8 cellular contexts compared by ENCODE assay signal in genomic region chr2:233565685-233566140, GRCh38. TPM values are rescaled to one million over a fixed set of nuclear protein-coding genes. Genes with fewer than 3 reads are reported as not detected.
DNase-seq lines count a peak whose midpoint lies in the region; ATAC-seq and TF ChIP-seq lines count a peak whose summit lies in the region.

No MANE protein-coding gene starts in this region.

- H3K4me1 ChIP-seq in adipocyte (ENCODE audit: control insufficient read depth, insufficient read depth, low read length) (peaks cover 17% of the 10 kb centered on the region), lower lobe of right lung (peaks cover 7% of the 10 kb centered on the region)

- H3K9me3 ChIP-seq in adipocyte (ENCODE audit: control insufficient read depth, low read length) = no peaks in the 10 kb centered on the region
- no peaks in the 10 kb centered on the region for H3K9me3 ChIP-seq in lower lobe of right lung

- peaks cover 3% of the 10 kb centered on the region for H3K36me3 ChIP-seq in adipocyte (ENCODE audit: control insufficient read depth, insufficient read depth, low read length, severe bottlenecking)
- no peaks in the 10 kb centered on the region for H3K36me3 ChIP-seq in lower lobe of right lung

- H3K9ac ChIP-seq in adipocyte (ENCODE audit: low read length) = peak overlapping the region; percentile 99

- no peak for TF ChIP-seq CTCF in lower lobe of right lung (IDR thresholded peaks at IDR 0.05)

- no peak for DNase-seq in adipocyte (ENCODE audit: low read depth)
- no peak for DNase-seq in lower lobe of right lung
- DNase-seq in GDM1 (lab: John Stamatoyannopoulos, UW) = no peak
- DNase-seq in SHP77 treated with DMSO at 0.1 percent for 48 hours (lab: John Stamatoyannopoulos, UW) = no peak
- no peak for DNase-seq in SIG-M5 (lab: John Stamatoyannopoulos, UW)

- no peaks in the 10 kb centered on the region for H3K27me3 ChIP-seq in adipocyte (replicated peaks; ENCODE audit: control insufficient read depth, insufficient read depth, low read length)
- H3K27me3 ChIP-seq in lower lobe of right lung (ENCODE audit: low read depth) = no peaks in the 10 kb centered on the region

- ATAC-seq in GM18498 (IDR thresholded peaks at IDR 0.05; ENCODE audit: unreplicated experiment) = peak; percentile 33
- ATAC-seq in HG03045 (IDR thresholded peaks at IDR 0.05; ENCODE audit: unreplicated experiment) = peak; percentile 5
- no peak for ATAC-seq in lower lobe of right lung
- ATAC-seq in GM21423 (IDR thresholded peaks at IDR 0.05; ENCODE audit: unreplicated experiment) = no peak

- H3K27ac ChIP-seq in lower lobe of right lung = peak overlapping the region; percentile 94

- intact Hi-C loops in lower lobe of right lung (cut with DNase I) = no loop called here

- peak overlapping the region; percentile 98 for H3K4me3 ChIP-seq in adipocyte (ENCODE audit: low read length)
- H3K4me3 ChIP-seq in lower lobe of right lung = peak overlapping the region; percentile 81

RNA-seq across cellular contexts. Expression of gene USP40, which starts 0.9 kb away (rescaled TPM):
- total RNA-seq in lower lobe of right lung = 45.4 TPM

RNA-seq across cellular contexts. Expression of gene UGT1A8, which starts 51.7 kb away (rescaled TPM):
- not detected for total RNA-seq in lower lobe of right lung

Comparison
In these comparisons a context has a peak if more than half of its experiments do, and no peak if none do; other contexts are left out.
1. ATAC-seq: peak in GM18498 (single experiment) and HG03045 (single experiment); none in lower lobe of right lung (0 of 2) and GM21423 (single experiment).